In genomic region chr3:101519685-101520365, GRCh38 we compare ENCODE assay signal across 15 cellular contexts. TPM values are rescaled to one million over a fixed set of nuclear protein-coding genes. Genes with fewer than 3 reads are reported as not detected.
DNase-seq lines count a peak whose midpoint lies in the region; ATAC-seq and TF ChIP-seq lines count a peak whose summit lies in the region.
"Had no signal": no experiment of that assay in that cellular context is flagged by ENCODE, and none has a peak within 500 bp of the region (broad histone marks: within the 10 kb centered on the region; RNA-seq: fewer than 3 reads in every experiment).

No MANE protein-coding gene starts in this region.

- BruUV-seq in Calu3 (replicated peaks; lab: Mats Ljungman, UMichigan), result no TSS peak

- peaks cover 0 to 5% (median 0%) of the 10 kb centered on the region in 7 donors for H3K9me3 Mint-ChIP-seq in CD4-positive, CD25-positive, alpha-beta regulatory T cell
- no peaks in the 10 kb centered on the region for H3K9me3 Mint-ChIP-seq in Calu3 (ENCODE audit: low read depth, unreplicated experiment)
- H3K9me3 Mint-ChIP-seq in activated T-helper 17 cell treated with anti-CD3 and anti-CD28 coated beads, Interleukin-2, amount 50 U/mL, for 72 hours, result no peaks in the 10 kb centered on the region

- H3K4me3 Mint-ChIP-seq in CD4-positive, CD25-positive, alpha-beta regulatory T cell, result peak overlapping the region in 2 of 4 donors; percentile 41 to 53
- H3K4me3 Mint-ChIP-seq in Calu3 (ENCODE audit: low read depth, unreplicated experiment), result no peak overlapping the region
- peak overlapping the region; percentile 77 for H3K4me3 Mint-ChIP-seq in activated T-helper 17 cell treated with anti-CD3 and anti-CD28 coated beads, Interleukin-2, amount 50 U/mL, for 72 hours

- no peak for ATAC-seq in CD4-positive, CD25-positive, alpha-beta regulatory T cell (ENCODE audit: low read depth in 2 of 2)
- ATAC-seq in activated T-helper 17 cell treated with anti-CD3 and anti-CD28 coated beads, Interleukin-2, amount 50 U/mL, for 72 hours (replicated peaks), result no peak
- ATAC-seq in right cardiac atrium (no peak), HG02759 (IDR thresholded peaks at IDR 0.05; ENCODE audit: unreplicated experiment) (no peak)
- ATAC-seq: HCT116, psoas muscle had no signal

- no peak for TF ChIP-seq CTCF in Calu3 (IDR thresholded peaks at IDR 0.05; ENCODE audit: unreplicated experiment)

- intact Hi-C loops in Calu3 (cut with micrococcal nuclease; ENCODE audit: unreplicated experiment) (no loop called here), right cardiac atrium (cut with DNase I) (no loop called here)

- no peak overlapping the region for H3K27ac ChIP-seq in CD4-positive, CD25-positive, alpha-beta regulatory T cell (ENCODE audit: insufficient read depth, low read length, poor library complexity, severe bottlenecking)
- no peak overlapping the region for H3K27ac ChIP-seq in right cardiac atrium (ENCODE audit: low read length)
- H3K27ac ChIP-seq: psoas muscle, suprapubic skin had no signal

- H3K4me1 ChIP-seq in CD4-positive, CD25-positive, alpha-beta regulatory T cell (ENCODE audit: control insufficient read depth, insufficient read depth, low read length, poor library complexity, severe bottlenecking), result peaks cover 48% of the 10 kb centered on the region
- H3K4me1 ChIP-seq in right cardiac atrium (ENCODE audit: control insufficient read depth, insufficient read depth, low read length), result no peaks in the 10 kb centered on the region
- H3K4me1 ChIP-seq: psoas muscle had no signal

- H3K36me3 Mint-ChIP-seq in CD4-positive, CD25-positive, alpha-beta regulatory T cell, result no peaks in the 10 kb centered on the region
- no peaks in the 10 kb centered on the region for H3K36me3 Mint-ChIP-seq in Calu3 (ENCODE audit: insufficient read depth, unreplicated experiment)
- H3K36me3 Mint-ChIP-seq in activated T-helper 17 cell treated with anti-CD3 and anti-CD28 coated beads, Interleukin-2, amount 50 U/mL, for 72 hours (ENCODE audit: low read depth), result no peaks in the 10 kb centered on the region

- H3K4me3 ChIP-seq in CD4-positive, CD25-positive, alpha-beta regulatory T cell (ENCODE audit: low read depth, low read length), result no peak overlapping the region
- H3K4me3 ChIP-seq in right cardiac atrium (ENCODE audit: low read length), result no peak overlapping the region
- H3K4me3 ChIP-seq: psoas muscle, suprapubic skin had no signal

- peaks cover 27 to 56% (median 33%) of the 10 kb centered on the region in 4 donors for H3K4me1 Mint-ChIP-seq in CD4-positive, CD25-positive, alpha-beta regulatory T cell
- H3K4me1 Mint-ChIP-seq in Calu3 (ENCODE audit: low read depth, unreplicated experiment), result peaks cover 29% of the 10 kb centered on the region
- H3K4me1 Mint-ChIP-seq in activated T-helper 17 cell treated with anti-CD3 and anti-CD28 coated beads, Interleukin-2, amount 50 U/mL, for 72 hours, result peaks cover 17% of the 10 kb centered on the region

- whole genome bisulfite sequencing in right cardiac atrium, result 90% methylated on average over 6 of the region's 6 CpGs

- peak overlapping the region; percentile 69 to 84 (median 81) for H3K27ac Mint-ChIP-seq in CD4-positive, CD25-positive, alpha-beta regulatory T cell
- no peak overlapping the region for H3K27ac Mint-ChIP-seq in Calu3 (ENCODE audit: unreplicated experiment)
- H3K27ac Mint-ChIP-seq in activated T-helper 17 cell treated with anti-CD3 and anti-CD28 coated beads, Interleukin-2, amount 50 U/mL, for 72 hours, result peak overlapping the region; percentile 69

- CTCF ChIA-PET in Calu3 (lab: Charles Lee), result interaction anchor here (0.6 kb wide), 1 partner anchor 93 kb away, joined by 3 read pairs; no protein-coding TSS in a partner anchor

- no peaks in the 10 kb centered on the region for H3K9me3 ChIP-seq in CD4-positive, CD25-positive, alpha-beta regulatory T cell (ENCODE audit: control insufficient read depth in 2 of 2, low read length in 2 of 2)
- no peaks in the 10 kb centered on the region for H3K9me3 ChIP-seq in right cardiac atrium (ENCODE audit: control insufficient read depth, low read length)
- H3K9me3 ChIP-seq: psoas muscle, suprapubic skin had no signal

- no peaks in the 10 kb centered on the region for H3K27me3 ChIP-seq in CD4-positive, CD25-positive, alpha-beta regulatory T cell (ENCODE audit: control insufficient read depth, insufficient read depth, low read length)
- H3K27me3 ChIP-seq in right cardiac atrium (ENCODE audit: control insufficient read depth, insufficient read depth), result no peaks in the 10 kb centered on the region

- no peak for DNase-seq in CD4-positive, CD25-positive, alpha-beta regulatory T cell
- DNase-seq in Calu3, result peak; percentile 34
- peak; percentile 20 for DNase-seq in kidney glomerular epithelial cell (lab: John Stamatoyannopoulos, UW)
- DNase-seq in SKM-1 treated with dmso at 0.1 percent for 144 hours (lab: John Stamatoyannopoulos, UW; ENCODE audit: unreplicated experiment), result no peak
- DNase-seq in right cardiac atrium, result no peak
- DNase-seq: activated CD4-positive, CD25-positive, alpha-beta regulatory T cell treated with anti-CD3 and anti-CD28 coated beads, Interleukin-2, amount 50 U/mL, for 72 hours; activated effector memory CD4-positive, alpha-beta T cell treated with Interleukin-2 at 50 U/mL for 16 hours; head of caudate nucleus; NCI-H1436; NCI-H446 treated with DMSO at 0.1 percent for 48 hours; psoas muscle had no signal

- no peaks in the 10 kb centered on the region for H3K36me3 ChIP-seq in CD4-positive, CD25-positive, alpha-beta regulatory T cell (ENCODE audit: control insufficient read depth, insufficient read depth, low read length)
- H3K36me3 ChIP-seq: suprapubic skin had no signal

- H3K27me3 Mint-ChIP-seq in CD4-positive, CD25-positive, alpha-beta regulatory T cell, result no peaks in the 10 kb centered on the region
- H3K27me3 Mint-ChIP-seq in Calu3 (ENCODE audit: unreplicated experiment), result no peaks in the 10 kb centered on the region
- no peaks in the 10 kb centered on the region for H3K27me3 Mint-ChIP-seq in activated T-helper 17 cell treated with anti-CD3 and anti-CD28 coated beads, Interleukin-2, amount 50 U/mL, for 72 hours

RNA-seq across cellular contexts. Expression of gene SENP7, which starts 6.8 kb away (rescaled TPM):
- total RNA-seq in CD4-positive, CD25-positive, alpha-beta regulatory T cell, result 49.9 TPM
- 10 to 100 TPM in 1 of 4 donors, 1 to 10 TPM in 3; 7.8 to 12.5 (median 9.6) TPM for polyA plus RNA-seq in CD4-positive, CD25-positive, alpha-beta regulatory T cell
- total RNA-seq in Calu3 (2022), result 11.9 and 12.0 TPM in 2 replicates
- total RNA-seq in activated T-helper 17 cell treated with anti-CD3 and anti-CD28 coated beads, Interleukin-2, amount 50 U/mL, for 72 hours, result 10 to 100 TPM; 16.5 to 26.8 TPM
- total RNA-seq in right cardiac atrium, result 10 to 100 TPM; 10.8 to 12.1 (median 11.6) TPM
- 6.0 TPM for polyA plus RNA-seq in right cardiac atrium

RNA-seq across cellular contexts. Expression of gene TRMT10C, which starts 41.8 kb away (rescaled TPM):
- total RNA-seq in CD4-positive, CD25-positive, alpha-beta regulatory T cell, result 29.4 TPM
- polyA plus RNA-seq in CD4-positive, CD25-positive, alpha-beta regulatory T cell, result 10 to 100 TPM; 41.3 to 47.0 (median 43.4) TPM
- 29.7 and 30.7 TPM in 2 replicates for total RNA-seq in Calu3 (2022)
- total RNA-seq in activated T-helper 17 cell treated with anti-CD3 and anti-CD28 coated beads, Interleukin-2, amount 50 U/mL, for 72 hours, result 10 to 100 TPM; 31.6 to 49.9 TPM
- 10 to 100 TPM; 18.8 to 22.6 (median 19.8) TPM for total RNA-seq in right cardiac atrium
- 26.0 TPM for polyA plus RNA-seq in right cardiac atrium

RNA-seq across cellular contexts. Expression of gene PCNP, which starts 54.2 kb away (rescaled TPM):
- 144 TPM for total RNA-seq in CD4-positive, CD25-positive, alpha-beta regulatory T cell
- polyA plus RNA-seq in CD4-positive, CD25-positive, alpha-beta regulatory T cell, result 100 to 1,000 TPM in 3 of 4 donors, 10 to 100 TPM in 1; 99.8 to 125 (median 109) TPM
- 135 and 147 TPM in 2 replicates for total RNA-seq in Calu3 (2022)
- total RNA-seq in activated T-helper 17 cell treated with anti-CD3 and anti-CD28 coated beads, Interleukin-2, amount 50 U/mL, for 72 hours, result 100 to 1,000 TPM; 196 to 205 TPM
- 100 to 1,000 TPM; 126 to 152 (median 148) TPM for total RNA-seq in right cardiac atrium
- polyA plus RNA-seq in right cardiac atrium, result 81.4 TPM

Comparison
In these comparisons a context has a peak if more than half of its experiments do, and no peak if none do; other contexts are left out.
1. DNase-seq: peak in Calu3 (single experiment) and kidney glomerular epithelial cell (single experiment); none in CD4-positive, CD25-positive, alpha-beta regulatory T cell (0 of 3), SKM-1 treated with dmso at 0.1 percent for 144 hours (single experiment) and right cardiac atrium (0 of 3).